In the genomic region with DNA sequence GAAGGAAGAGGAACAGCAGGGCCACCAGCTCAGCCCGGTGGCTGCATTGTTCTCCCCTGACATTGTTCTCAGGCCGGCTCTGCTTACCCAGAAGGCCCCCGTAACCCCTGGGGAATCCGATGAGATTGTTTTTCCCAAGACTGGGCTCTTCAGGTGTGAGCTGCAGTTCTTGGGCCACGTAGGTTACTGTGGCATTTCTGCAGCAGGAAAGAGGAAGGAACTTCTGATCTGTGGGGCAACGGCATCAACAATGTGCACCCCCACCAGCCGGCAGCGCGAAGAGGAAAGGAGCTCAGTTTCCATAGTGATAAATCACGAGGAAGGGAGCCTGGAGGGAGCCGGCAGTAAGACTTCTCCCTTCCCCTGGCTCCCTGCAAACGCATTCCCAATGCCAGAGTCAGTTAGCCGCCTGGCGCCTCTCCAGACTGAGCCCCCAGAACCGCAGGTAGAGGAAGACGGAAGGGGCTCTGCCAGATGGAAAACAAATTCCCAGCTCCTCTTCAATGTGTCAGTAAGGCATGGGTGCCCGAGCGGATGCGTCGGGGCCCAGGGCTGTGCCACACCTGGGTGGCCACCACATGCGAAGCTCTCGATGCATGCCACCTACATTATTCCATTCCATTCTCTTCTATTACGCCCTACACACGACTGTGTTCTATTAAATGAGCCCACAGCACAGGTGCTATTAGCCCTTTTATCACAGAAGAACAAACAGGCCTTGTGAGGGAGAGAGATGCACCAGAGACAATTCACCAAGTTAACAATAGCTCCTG, we compare ENCODE assay signal across 9 cellular contexts. TPM values are rescaled to one million over a fixed set of nuclear protein-coding genes. Genes with fewer than 3 reads are reported as not detected.
DNase-seq lines count a peak whose midpoint lies in the region; ATAC-seq, FAIRE-seq and TF ChIP-seq lines count a peak whose summit lies in the region.
"Had no signal": no experiment of that assay in that cellular context is flagged by ENCODE, and none has a peak within 500 bp of the region (broad histone marks: within the 10 kb centered on the region; RNA-seq: fewer than 3 reads in every experiment).

No MANE protein-coding gene starts in this region.

- no peaks in the 10 kb centered on the region for H3K23me2 ChIP-seq in H9 (ENCODE audit: insufficient read length, low read depth, low read length, poor library complexity, severe bottlenecking)

- no peak for ATAC-seq in GM18511 (IDR thresholded peaks at IDR 0.05; ENCODE audit: unreplicated experiment)
- no peak for ATAC-seq in GM21825 (IDR thresholded peaks at IDR 0.05; ENCODE audit: unreplicated experiment)

- no peak overlapping the region for H3K14ac ChIP-seq in H9 (ENCODE audit: insufficient read depth, low read length)

- no peak overlapping the region for H4K8ac ChIP-seq in H9 (replicated peaks; ENCODE audit: insufficient read length, low read depth, low read length)

- no peaks in the 10 kb centered on the region for H3K9me3 ChIP-seq in H9 (ENCODE audit: control insufficient read depth, low read depth, low read length)
- no peaks in the 10 kb centered on the region for H3K9me3 ChIP-seq in OCI-LY3 (ENCODE audit: insufficient read depth, low read length)
- no peaks in the 10 kb centered on the region for H3K9me3 ChIP-seq in mucosa of rectum (ENCODE audit: control insufficient read depth in 2 of 2, low read length in 2 of 2)
- H3K9me3 ChIP-seq in small intestine (ENCODE audit: control insufficient read depth, low read depth), result no peaks in the 10 kb centered on the region

- H3K4ac ChIP-seq in H9 (ENCODE audit: low read depth, low read length), result no peak overlapping the region

- no peak overlapping the region for H2BK15ac ChIP-seq in H9 (ENCODE audit: low read depth, low read length)

- FAIRE-seq in small intestine (lab: Jason Lieb, UNC), result no peak

- no peak overlapping the region for H2AFZ ChIP-seq in H9 (ENCODE audit: low read length)
- H2AFZ ChIP-seq in OCI-LY3 (ENCODE audit: low read depth, low read length), result peak overlapping the region; percentile 82

- H3K18ac ChIP-seq in H9 (ENCODE audit: insufficient read length, low read depth, low read length), result peak overlapping the region; percentile 88

- no peak overlapping the region for H3K23ac ChIP-seq in H9 (ENCODE audit: insufficient read length, low read depth, low read length)

- peaks cover 33 to 36% of the 10 kb centered on the region in 2 experiments for H3K4me1 Mint-ChIP-seq in H9

- H3K4me1 ChIP-seq in H9 (ENCODE audit: insufficient read depth, low read length) (peaks cover 2% of the 10 kb centered on the region; the same call in 1 of the 2 replicates), OCI-LY3 (ENCODE audit: low read length) (peaks cover 33% of the 10 kb centered on the region), mucosa of rectum (ENCODE audit: control insufficient read depth in 2 of 2, insufficient read depth in 2 of 2, low read length in 2 of 2) (no peaks in the 10 kb centered on the region), small intestine (ENCODE audit: control insufficient read depth in 2 of 2, insufficient read depth in 1 of 2, low read depth in 1 of 2, low read length in 1 of 2) (no peaks in the 10 kb centered on the region)

- H3K4me2 ChIP-seq in H9 (ENCODE audit: insufficient read depth, insufficient read length, low read length), result peak overlapping the region; percentile 35
- peak overlapping the region; percentile 67 for H3K4me2 ChIP-seq in OCI-LY3 (ENCODE audit: low read length)

- no peaks in the 10 kb centered on the region; a peak in 1 of 5 replicates for H3K9me3 Mint-ChIP-seq in H9
- H3K9me3 Mint-ChIP-seq: natural killer cell had no signal

- H3K56ac ChIP-seq in H9 (ENCODE audit: insufficient read length, low read depth, low read length), result no peak overlapping the region

- H3K27me3 ChIP-seq in H9 (ENCODE audit: insufficient read depth, low read length), result no peaks in the 10 kb centered on the region
- H3K27me3 ChIP-seq in OCI-LY3 (ENCODE audit: low read depth, low read length), result peaks cover 11% of the 10 kb centered on the region
- no peaks in the 10 kb centered on the region for H3K27me3 ChIP-seq in mucosa of rectum (ENCODE audit: control insufficient read depth in 2 of 2, insufficient read depth in 2 of 2, low read length in 2 of 2)
- no peaks in the 10 kb centered on the region for H3K27me3 ChIP-seq in small intestine (ENCODE audit: control insufficient read depth in 2 of 2, insufficient read depth in 2 of 2, low read length in 2 of 2)

- H4K20me1 ChIP-seq in H9 (ENCODE audit: control insufficient read depth, insufficient read depth, insufficient read length) (no peaks in the 10 kb centered on the region), OCI-LY3 (ENCODE audit: insufficient read depth, low read length) (no peaks in the 10 kb centered on the region)

- H3K79me2 ChIP-seq in H9 (ENCODE audit: insufficient read depth, low read length) (no peaks in the 10 kb centered on the region), OCI-LY3 (ENCODE audit: low read length) (no peaks in the 10 kb centered on the region)

- H3K36me3 Mint-ChIP-seq in H9 (ENCODE audit: insufficient read depth in 1 of 3, low read depth in 3 of 3), result no peaks in the 10 kb centered on the region
- H3K36me3 Mint-ChIP-seq: natural killer cell had no signal

- H2BK12ac ChIP-seq in H9 (ENCODE audit: insufficient read length, low read depth, low read length), result no peak overlapping the region

- H3K27ac ChIP-seq in H9 (ENCODE audit: insufficient read length, low read depth, low read length), result no peak overlapping the region
- no peak overlapping the region for H3K27ac ChIP-seq in OCI-LY3 (ENCODE audit: low read length)
- H3K27ac ChIP-seq in mucosa of rectum (ENCODE audit: low read depth in 2 of 2, low read length in 2 of 2), result no peak overlapping the region
- peak overlapping the region in 1 of 2 donors; percentile 42 for H3K27ac ChIP-seq in small intestine (ENCODE audit: low read depth in 1 of 2, low read length in 1 of 2)

- no peaks in the 10 kb centered on the region for H3K79me1 ChIP-seq in H9 (ENCODE audit: insufficient read depth, low read depth, low read length, poor library complexity, severe bottlenecking)

- H3K9ac ChIP-seq in H9 (ENCODE audit: extremely low read depth, insufficient read length, low read length) (no peak overlapping the region), OCI-LY3 (ENCODE audit: low read length) (peak overlapping the region; percentile 39; the same call in 1 of the 2 replicates), mucosa of rectum (ENCODE audit: low read depth in 1 of 2, low read length in 2 of 2) (peak overlapping the region in 1 of 2 donors; percentile 24)

- WGBS in H9 (ENCODE audit: extremely low coverage, insufficient read length, low lambda C conversion rate), result no CpG with 5 or more reads among the region's 24 CpGs
- 39 to 57% (median 52%) methylated on average over 24 of the region's 24 CpGs for WGBS in small intestine, 3 donors

- H3K4me3 ChIP-seq in OCI-LY3 (ENCODE audit: low read length) (peak overlapping the region; percentile 74), mucosa of rectum (ENCODE audit: low read length in 2 of 2) (peak overlapping the region; percentile 29 to 62), small intestine (ENCODE audit: low read depth in 1 of 2, low read length in 2 of 2) (no peak overlapping the region)

- H3T11ph ChIP-seq in H9 (ENCODE audit: low read length), result no peak overlapping the region

- H2BK20ac ChIP-seq in H9 (ENCODE audit: low read depth, low read length, poor library complexity, severe bottlenecking), result no peak overlapping the region

- DNase-seq in H9 (peak; percentile 84), fibroblast of gingiva (ENCODE audit: low read depth) (peak; percentile 22), small intestine (no peak), glomerular visceral epithelial cell (ENCODE audit: extremely low spot score) (no peak)
- DNase-seq: natural killer cell had no signal

- H2BK120ac ChIP-seq in H9 (ENCODE audit: low read depth, low read length, poor library complexity, severe bottlenecking), result no peak overlapping the region

- H4K91ac ChIP-seq in H9 (ENCODE audit: insufficient read length, low read depth, low read length), result no peak overlapping the region

- no peak for TF ChIP-seq CTCF in H9 (conservative IDR thresholded peaks at IDR 0.05)
- no peak for TF ChIP-seq CTCF in OCI-LY3 (IDR thresholded peaks at IDR 0.05; ENCODE audit: low read depth, low read length)

- no peaks in the 10 kb centered on the region for H3K27me3 Mint-ChIP-seq in H9 (ENCODE audit: low read depth)

- no peak overlapping the region for H2AK5ac ChIP-seq in H9 (ENCODE audit: insufficient read length, low read length)

- peak overlapping the region; percentile 97 to 99 (median 99) for H3K27ac Mint-ChIP-seq in H9
- H3K27ac Mint-ChIP-seq: natural killer cell had no signal

- no peak overlapping the region for H2BK5ac ChIP-seq in H9 (ENCODE audit: insufficient read length, low read length)

- peak overlapping the region; percentile 55 to 74 for H3K4me3 Mint-ChIP-seq in H9

- H4K5ac ChIP-seq in H9 (ENCODE audit: insufficient read length, low read depth, low read length), result no peak overlapping the region

- H3K36me3 ChIP-seq in OCI-LY3 (replicated peaks; ENCODE audit: low read depth, low read length), result no peaks in the 10 kb centered on the region
- H3K36me3 ChIP-seq in mucosa of rectum (ENCODE audit: control insufficient read depth in 2 of 2, insufficient read depth in 2 of 2, low read length in 2 of 2), result no peaks in the 10 kb centered on the region
- no peaks in the 10 kb centered on the region for H3K36me3 ChIP-seq in small intestine (ENCODE audit: control insufficient read depth in 2 of 2, insufficient read depth in 2 of 2, low read length in 2 of 2)

RNA-seq across cellular contexts. Expression of a gene that starts 21.5 kb away (rescaled TPM):
- 0.15 and 0.17 TPM in 2 replicates for total RNA-seq in H9 (2021)
- polyA plus RNA-seq in small intestine, result 10 to 100 TPM in 1 of 3 donors, 1 to 10 TPM in 2; 1.1 to 85.1 (median 8.4) TPM

RNA-seq across cellular contexts. Expression of a gene that starts 36.7 kb away (rescaled TPM):
- total RNA-seq in H9 (2021), result not detected in 2 replicates
- polyA plus RNA-seq in small intestine, result 1 to 10 TPM; 2.0 to 5.4 (median 3.8) TPM

Comparison
In these comparisons a context has a peak if more than half of its experiments do, and no peak if none do; other contexts are left out.
1. DNase-seq: peak in H9 (single experiment) and fibroblast of gingiva (single experiment); none in small intestine (single experiment) and glomerular visceral epithelial cell (single experiment).
2. H3K4me3 ChIP-seq: peak in OCI-LY3 (single experiment) and mucosa of rectum (2 of 2); none in small intestine (0 of 2).